Comparison of ENCODE assay signal across 10 cellular contexts in genomic region chr19:12944064-12944674, GRCh38. TPM values are rescaled to one million over a fixed set of nuclear protein-coding genes. Genes with fewer than 3 reads are reported as not detected.
DNase-seq lines count a peak whose midpoint lies in the region; ATAC-seq and TF ChIP-seq lines count a peak whose summit lies in the region.
"Had no signal": no experiment of that assay in that cellular context is flagged by ENCODE, and none has a peak within 500 bp of the region (broad histone marks: within the 10 kb centered on the region; RNA-seq: fewer than 3 reads in every experiment).

No MANE protein-coding gene starts in this region.

- H3K79me1 ChIP-seq in neuronal stem cell (ENCODE audit: low read depth, low read length), result peaks cover 12% of the 10 kb centered on the region

- H3K27me3 ChIP-seq in CD8-positive, alpha-beta memory T cell (ENCODE audit: insufficient read depth, low read length, poor library complexity, severe bottlenecking), result no peaks in the 10 kb centered on the region
- peaks cover 8% of the 10 kb centered on the region for H3K27me3 ChIP-seq in Loucy (ENCODE audit: insufficient read depth, low read length, poor library complexity, severe bottlenecking)
- no peaks in the 10 kb centered on the region for H3K27me3 ChIP-seq in neuronal stem cell (ENCODE audit: control insufficient read depth in 3 of 3, insufficient read depth in 3 of 3, low read depth in 1 of 3, low read length in 3 of 3)

- H3K18ac ChIP-seq in neuronal stem cell (ENCODE audit: low read length), result no peak overlapping the region

- H3K4me1 Mint-ChIP-seq in CD8-positive, alpha-beta memory T cell, result peaks cover 46 to 70% (median 52%) of the 10 kb centered on the region in 3 donors
- peaks cover 44% of the 10 kb centered on the region for H3K4me1 Mint-ChIP-seq in osteocyte (ENCODE audit: unreplicated experiment)

- H2AFZ ChIP-seq in Loucy (ENCODE audit: low read length) (no peak overlapping the region), neuronal stem cell (ENCODE audit: low read length) (no peak overlapping the region)

- no peak overlapping the region for H2BK5ac ChIP-seq in neuronal stem cell (ENCODE audit: low read length)

- peaks cover 98% of the 10 kb centered on the region for H3K79me2 ChIP-seq in Loucy (ENCODE audit: insufficient read depth, low read length)

- no peak overlapping the region for H3K4me3 ChIP-seq in CD8-positive, alpha-beta memory T cell (ENCODE audit: low read length)
- H3K4me3 ChIP-seq in Loucy (ENCODE audit: low read length, poor library complexity, severe bottlenecking) (peak overlapping the region; percentile 96), neuronal stem cell (ENCODE audit: low read length in 2 of 2) (no peak overlapping the region)

- ATAC-seq in HG03354 (IDR thresholded peaks at IDR 0.05; ENCODE audit: poor library complexity, severe bottlenecking, unreplicated experiment), result no peak

- H2AK5ac ChIP-seq in neuronal stem cell (ENCODE audit: low read depth, low read length), result no peak overlapping the region

- DNase-seq in CD8-positive, alpha-beta memory T cell, result no peak
- DNase-seq in cerebellar cortex (ENCODE audit: low spot score) (peak; percentile 37), osteocyte (ENCODE audit: extremely low spot score, unreplicated experiment) (no peak), NCI-H510A (lab: John Stamatoyannopoulos, UW) (no peak), neuronal stem cell (ENCODE audit: low spot score) (no peak), cardiac septum (ENCODE audit: low spot score) (no peak)
- DNase-seq: kidney, NCI-H1930 had no signal

- no peak overlapping the region for H3K27ac ChIP-seq in CD8-positive, alpha-beta memory T cell (ENCODE audit: low read depth, low read length)
- no peak overlapping the region for H3K27ac ChIP-seq in neuronal stem cell (replicated peaks; ENCODE audit: low read length)

- H3K9me3 ChIP-seq in CD8-positive, alpha-beta memory T cell (ENCODE audit: low read length), result no peaks in the 10 kb centered on the region
- H3K9me3 ChIP-seq in Loucy (ENCODE audit: insufficient read depth, low read depth, low read length), result no peaks in the 10 kb centered on the region
- H3K9me3 ChIP-seq in neuronal stem cell (replicated peaks in 1 of 2; ENCODE audit: control insufficient read depth in 2 of 2, insufficient read depth in 1 of 2, low read depth in 1 of 2, low read length in 2 of 2), result no peaks in the 10 kb centered on the region

- peaks cover 0 to 6% of the 10 kb centered on the region in 2 donors for H3K27me3 Mint-ChIP-seq in CD8-positive, alpha-beta memory T cell
- H3K27me3 Mint-ChIP-seq in osteocyte (ENCODE audit: unreplicated experiment), result no peaks in the 10 kb centered on the region

- H4K91ac ChIP-seq in neuronal stem cell (ENCODE audit: low read depth, low read length, poor library complexity), result no peak overlapping the region

- H3K36me3 ChIP-seq in CD8-positive, alpha-beta memory T cell (ENCODE audit: insufficient read depth, low read length), result peaks cover 78% of the 10 kb centered on the region
- H3K36me3 ChIP-seq in Loucy (ENCODE audit: insufficient read depth, low read length) (peaks cover 75% of the 10 kb centered on the region), neuronal stem cell (replicated peaks in 1 of 2; ENCODE audit: control insufficient read depth in 2 of 2, insufficient read depth in 2 of 2, low read length in 2 of 2) (peaks cover 59 to 89% of the 10 kb centered on the region in 2 donors)

- no peak overlapping the region for H3K23ac ChIP-seq in neuronal stem cell (ENCODE audit: low read depth, low read length, poor library complexity)

- H2BK12ac ChIP-seq in neuronal stem cell (ENCODE audit: low read length), result no peak overlapping the region

- no peak overlapping the region for H3K14ac ChIP-seq in neuronal stem cell (ENCODE audit: low read length)

- no CpG with 5 or more reads among the region's 3 CpGs for WGBS in neuronal stem cell (ENCODE audit: extremely low coverage in 2 of 2, insufficient read length in 2 of 2, insufficient replicate concordance in 1 of 2), 2 donors

- peaks cover 14 to 86% (median 19%) of the 10 kb centered on the region in 3 donors for H3K36me3 Mint-ChIP-seq in CD8-positive, alpha-beta memory T cell
- H3K36me3 Mint-ChIP-seq in osteocyte (ENCODE audit: unreplicated experiment), result peaks cover 43% of the 10 kb centered on the region

- H3K4me2 ChIP-seq in Loucy (ENCODE audit: low read depth, low read length, poor library complexity, severe bottlenecking) (peak overlapping the region; percentile 99), neuronal stem cell (ENCODE audit: insufficient read depth, low read length, poor library complexity, severe bottlenecking) (no peak overlapping the region)

- peaks cover 95% of the 10 kb centered on the region for H4K20me1 ChIP-seq in Loucy (ENCODE audit: insufficient read depth, low read length, poor library complexity, severe bottlenecking)

- H3K9ac ChIP-seq in Loucy (ENCODE audit: low read depth, low read length, poor library complexity, severe bottlenecking) (peak overlapping the region; percentile 100), neuronal stem cell (ENCODE audit: low read depth, low read length, poor library complexity) (no peak overlapping the region)

- intact Hi-C loops in cardiac septum (cut with DNase I), result no loop called here

- CTCF ChIA-PET in CD8-positive, alpha-beta memory T cell (lab: Charles Lee), result interaction anchor here (1.0 to 1.4 kb wide), 2 partner anchors 21 to 59 kb away, joined by 4 read pairs; no protein-coding TSS in a partner anchor

- H3K4me3 Mint-ChIP-seq in CD8-positive, alpha-beta memory T cell, result peak overlapping the region in 2 of 7 donors; percentile 19 to 90
- no peak overlapping the region for H3K4me3 Mint-ChIP-seq in osteocyte (ENCODE audit: unreplicated experiment)

- no peak overlapping the region for H3K4ac ChIP-seq in neuronal stem cell (ENCODE audit: low read length)

- H3K9me2 ChIP-seq in Loucy (replicated peaks; ENCODE audit: low read depth, low read length), result no peaks in the 10 kb centered on the region

- peak overlapping the region in 6 of 8 donors; percentile 63 to 98 (median 96) for H3K27ac Mint-ChIP-seq in CD8-positive, alpha-beta memory T cell
- peak overlapping the region; percentile 47 for H3K27ac Mint-ChIP-seq in osteocyte (ENCODE audit: unreplicated experiment)

- no peak for TF ChIP-seq CTCF in Loucy (conservative IDR thresholded peaks at IDR 0.05; ENCODE audit: low read length)
- TF ChIP-seq CTCF in osteocyte (IDR thresholded peaks at IDR 0.05), result no peak

- peaks cover 45% of the 10 kb centered on the region for H3K4me1 ChIP-seq in CD8-positive, alpha-beta memory T cell (ENCODE audit: insufficient read depth, low read length)
- H3K4me1 ChIP-seq in Loucy (ENCODE audit: insufficient read depth, low read length, poor library complexity, severe bottlenecking), result peaks cover 61% of the 10 kb centered on the region
- H3K4me1 ChIP-seq in neuronal stem cell (ENCODE audit: control insufficient read depth in 2 of 2, insufficient read depth in 1 of 2, low read depth in 1 of 2, low read length in 2 of 2), result peaks cover 11 to 19% of the 10 kb centered on the region in 2 donors

- POLR2A ChIA-PET in CD8-positive, alpha-beta memory T cell (lab: Charles Lee), result interaction anchor here (0.6 to 0.9 kb wide), 2 partner anchors 54 to 1566 kb away, joined by 5 to 6 read pairs; partner anchors contain the start of gene GCDH

- H3K9me3 Mint-ChIP-seq in CD8-positive, alpha-beta memory T cell, result peaks cover 0 to 2% (median 0%) of the 10 kb centered on the region in 5 donors
- no peaks in the 10 kb centered on the region for H3K9me3 Mint-ChIP-seq in osteocyte (ENCODE audit: unreplicated experiment)

- no peak overlapping the region for H2BK120ac ChIP-seq in neuronal stem cell (ENCODE audit: low read depth, low read length)

- H3F3A ChIP-seq in Loucy (ENCODE audit: low read depth), result peaks cover 26% of the 10 kb centered on the region

- H4K8ac ChIP-seq in neuronal stem cell (ENCODE audit: low read depth, low read length), result no peak overlapping the region

- no peak overlapping the region for H2BK15ac ChIP-seq in neuronal stem cell (ENCODE audit: low read length)

RNA-seq across cellular contexts. Expression of gene RAD23A, which starts 1.5 kb away (rescaled TPM):
- 100 to 1,000 TPM; 227 to 230 TPM for total RNA-seq in CD8-positive, alpha-beta memory T cell
- 115 TPM for polyA plus RNA-seq in CD8-positive, alpha-beta memory T cell
- total RNA-seq in osteocyte (81.4 and 83.1 TPM in 2 replicates), cardiac septum (143 TPM)
- polyA plus RNA-seq in neuronal stem cell (2013, experiment 1 of 2), result 115 TPM
- 115 TPM for polyA plus RNA-seq in neuronal stem cell (2013, experiment 2 of 2)

RNA-seq across cellular contexts. Expression of gene CALR, which starts 5.8 kb away (rescaled TPM):
- 100 to 1,000 TPM; 832 to 843 TPM for total RNA-seq in CD8-positive, alpha-beta memory T cell
- 174 TPM for polyA plus RNA-seq in CD8-positive, alpha-beta memory T cell
- total RNA-seq in osteocyte, result 1,241 and 1,304 TPM in 2 replicates
- polyA plus RNA-seq in neuronal stem cell (2013, experiment 1 of 2), result 336 TPM
- polyA plus RNA-seq in neuronal stem cell (2013, experiment 2 of 2), result 330 TPM
- total RNA-seq in cardiac septum, result 412 TPM

RNA-seq across cellular contexts. Expression of gene FARSA, which starts 10.7 kb away (rescaled TPM):
- total RNA-seq in CD8-positive, alpha-beta memory T cell, result 100 to 1,000 TPM; 188 to 192 TPM
- 64.5 TPM for polyA plus RNA-seq in CD8-positive, alpha-beta memory T cell
- 55.6 and 60.3 TPM in 2 replicates for total RNA-seq in osteocyte
- 35.0 TPM for polyA plus RNA-seq in neuronal stem cell (2013, experiment 1 of 2)
- 35.6 TPM for polyA plus RNA-seq in neuronal stem cell (2013, experiment 2 of 2)
- 36.3 TPM for total RNA-seq in cardiac septum

RNA-seq across cellular contexts. Expression of gene GADD45GIP1, which starts 12.9 kb away (rescaled TPM):
- 10 to 100 TPM; 37.3 to 38.6 TPM for total RNA-seq in CD8-positive, alpha-beta memory T cell
- polyA plus RNA-seq in CD8-positive, alpha-beta memory T cell, result 64.1 TPM
- total RNA-seq in osteocyte (24.0 and 24.6 TPM in 2 replicates), cardiac septum (23.5 TPM)
- 34.0 TPM for polyA plus RNA-seq in neuronal stem cell (2013, experiment 1 of 2)
- polyA plus RNA-seq in neuronal stem cell (2013, experiment 2 of 2), result 31.8 TPM

RNA-seq across cellular contexts. Expression of gene SYCE2, which starts 25.1 kb away (rescaled TPM):
- total RNA-seq in CD8-positive, alpha-beta memory T cell, result 1 to 10 TPM; 1.5 to 2.1 TPM
- polyA plus RNA-seq in CD8-positive, alpha-beta memory T cell, result not detected
- total RNA-seq in osteocyte, result not detected in 2 replicates
- 2.8 TPM for polyA plus RNA-seq in neuronal stem cell (2013, experiment 1 of 2)
- polyA plus RNA-seq in neuronal stem cell (2013, experiment 2 of 2), result 3.0 TPM
- not detected for total RNA-seq in cardiac septum
- total RNA-seq: kidney had no signal
